Comparison of ENCODE assay signal across 15 cellular contexts in genomic region chr11:112029460-112029859, GRCh38. TPM values are rescaled to one million over a fixed set of nuclear protein-coding genes. Genes with fewer than 3 reads are reported as not detected.
A peak's percentile ranks its signal among the peaks of the same experiment; 100 is the strongest.
DNase-seq lines count a peak whose midpoint lies in the region; ATAC-seq and TF ChIP-seq lines count a peak whose summit lies in the region.
"Had no signal": no experiment of that assay in that cellular context is flagged by ENCODE, and none has a peak within 500 bp of the region (broad histone marks: within the 10 kb centered on the region; RNA-seq: fewer than 3 reads in every experiment).

No MANE protein-coding gene starts in this region.

- peak overlapping the region; percentile 51 for H3K27ac Mint-ChIP-seq in activated T-cell treated with anti-CD3 and anti-CD28 coated beads, Interleukin-2, amount 50 U/mL, for 24 hours
- H3K27ac Mint-ChIP-seq in endothelial cell (ENCODE audit: unreplicated experiment), result no peak overlapping the region
- H3K27ac Mint-ChIP-seq in stimulated activated effector memory CD8-positive, alpha-beta T cell treated with anti-CD3 and anti-CD28 coated beads, Interleukin-12 subunit alpha, Interleukin-12 subunit beta, amount 100 ng/mL, for 72 hours, result peak overlapping the region; percentile 47

- H3K9me3 ChIP-seq in cardiac muscle cell (ENCODE audit: low read depth) (no peaks in the 10 kb centered on the region), left ventricle myocardium inferior (replicated peaks) (no peaks in the 10 kb centered on the region), gastrocnemius medialis (no peaks in the 10 kb centered on the region)
- H3K9me3 ChIP-seq: BLaER1 had no signal

- intact Hi-C loops in left ventricle myocardium inferior (cut with micrococcal nuclease) (no loop called here), gastrocnemius medialis (cut with DNase I; ENCODE audit: low total_unique reads) (loop anchor here (5.0 kb wide), 1 partner anchor 58 kb away; the partner anchor contains the start of genes SDHD and TIMM8B)

- H3K9me3 Mint-ChIP-seq in activated T-cell treated with anti-CD3 and anti-CD28 coated beads, Interleukin-2, amount 50 U/mL, for 24 hours, result no peaks in the 10 kb centered on the region
- no peaks in the 10 kb centered on the region for H3K9me3 Mint-ChIP-seq in endothelial cell (ENCODE audit: unreplicated experiment)
- H3K9me3 Mint-ChIP-seq in stimulated activated effector memory CD8-positive, alpha-beta T cell treated with anti-CD3 and anti-CD28 coated beads, Interleukin-12 subunit alpha, Interleukin-12 subunit beta, amount 100 ng/mL, for 72 hours, result no peaks in the 10 kb centered on the region

- ATAC-seq in stimulated activated effector memory CD8-positive, alpha-beta T cell treated with anti-CD3 and anti-CD28 coated beads, Interleukin-12 subunit alpha, Interleukin-12 subunit beta, amount 100 ng/mL, for 72 hours, result no peak
- ATAC-seq in gastrocnemius medialis, result no peak
- ATAC-seq: HCT116 had no signal

- peaks cover 78% of the 10 kb centered on the region for H3K36me3 Mint-ChIP-seq in activated T-cell treated with anti-CD3 and anti-CD28 coated beads, Interleukin-2, amount 50 U/mL, for 24 hours (ENCODE audit: low read depth)
- H3K36me3 Mint-ChIP-seq in endothelial cell (ENCODE audit: low read depth, unreplicated experiment), result peaks cover 25% of the 10 kb centered on the region
- peaks cover 75% of the 10 kb centered on the region for H3K36me3 Mint-ChIP-seq in stimulated activated effector memory CD8-positive, alpha-beta T cell treated with anti-CD3 and anti-CD28 coated beads, Interleukin-12 subunit alpha, Interleukin-12 subunit beta, amount 100 ng/mL, for 72 hours

- no peaks in the 10 kb centered on the region for H3K4me1 ChIP-seq in cardiac muscle cell (ENCODE audit: low read depth)
- peaks cover 45% of the 10 kb centered on the region for H3K4me1 ChIP-seq in left ventricle myocardium inferior
- H3K4me1 ChIP-seq in gastrocnemius medialis, result peaks cover 13 to 14% of the 10 kb centered on the region in 2 donors

- in situ Hi-C loops in gastrocnemius medialis (cut with MboI; ENCODE audit: low sequenced_read_pairs in 4 of 4), result no loop called here

- no peaks in the 10 kb centered on the region for H3K27me3 ChIP-seq in cardiac muscle cell
- no peaks in the 10 kb centered on the region for H3K27me3 ChIP-seq in left ventricle myocardium inferior (ENCODE audit: low read depth)
- H3K27me3 ChIP-seq in gastrocnemius medialis, result no peaks in the 10 kb centered on the region
- H3K27me3 ChIP-seq: BLaER1 had no signal

- DNase-seq in activated T-cell treated with anti-CD3 and anti-CD28 coated beads, Interleukin-2, amount 50 U/mL, for 24 hours, result no peak
- DNase-seq in activated T-cell treated with anti-CD3 and anti-CD28 coated beads, Interleukin-2, amount 50 U/mL, for 1 hour, result no peak
- DNase-seq in cardiac muscle cell (ENCODE audit: low read depth in 1 of 2, low spot score in 1 of 2) (no peak), left ventricle myocardium inferior (no peak), endothelial cell (ENCODE audit: low spot score) (no peak), gastrocnemius medialis (no peak)
- no peak for DNase-seq in stimulated activated effector memory CD8-positive, alpha-beta T cell treated with anti-CD3 and anti-CD28 coated beads, Interleukin-12 subunit alpha, Interleukin-12 subunit beta, amount 100 ng/mL, for 72 hours (ENCODE audit: low spot score in 2 of 2)
- no peak for DNase-seq in stimulated activated CD8-positive, alpha-beta memory T cell treated with anti-CD3 and anti-CD28 coated beads, Interleukin-4, amount 100 ng/mL, for 48 hours
- DNase-seq: AML-193, DMS53, GM23248 had no signal

- TF ChIP-seq CTCF in cardiac muscle cell (IDR thresholded peaks at IDR 0.05; ENCODE audit: low read depth, low read length), result no peak
- TF ChIP-seq CTCF in left ventricle myocardium inferior (IDR thresholded peaks at IDR 0.05; ENCODE audit: borderline replicate concordance), result no peak
- no peak for TF ChIP-seq CTCF in endothelial cell (IDR thresholded peaks at IDR 0.05; ENCODE audit: unreplicated experiment)
- no peak for TF ChIP-seq CTCF in gastrocnemius medialis (IDR thresholded peaks at IDR 0.05 in 4 of 5, conservative IDR thresholded peaks at IDR 0.05 in 1 of 5)

- H3K4me3 Mint-ChIP-seq in activated T-cell treated with anti-CD3 and anti-CD28 coated beads, Interleukin-2, amount 50 U/mL, for 24 hours, result no peak overlapping the region
- peak overlapping the region; percentile 7 for H3K4me3 Mint-ChIP-seq in endothelial cell (ENCODE audit: unreplicated experiment)
- H3K4me3 Mint-ChIP-seq in stimulated activated effector memory CD8-positive, alpha-beta T cell treated with anti-CD3 and anti-CD28 coated beads, Interleukin-12 subunit alpha, Interleukin-12 subunit beta, amount 100 ng/mL, for 72 hours, result no peak overlapping the region

- peak overlapping the region; percentile 40 for H3K27ac ChIP-seq in cardiac muscle cell
- no peak overlapping the region for H3K27ac ChIP-seq in left ventricle myocardium inferior (replicated peaks)
- H3K27ac ChIP-seq in gastrocnemius medialis, result no peak overlapping the region
- H3K27ac ChIP-seq: 22Rv1, BLaER1, GM23248, HL-60 had no signal

- TF ChIP-seq POLR2A in gastrocnemius medialis (IDR thresholded peaks at IDR 0.05), result no peak

- peaks cover 26% of the 10 kb centered on the region for H3K4me1 Mint-ChIP-seq in activated T-cell treated with anti-CD3 and anti-CD28 coated beads, Interleukin-2, amount 50 U/mL, for 24 hours (ENCODE audit: low read depth)
- peaks cover 11% of the 10 kb centered on the region for H3K4me1 Mint-ChIP-seq in endothelial cell (ENCODE audit: unreplicated experiment)
- H3K4me1 Mint-ChIP-seq in stimulated activated effector memory CD8-positive, alpha-beta T cell treated with anti-CD3 and anti-CD28 coated beads, Interleukin-12 subunit alpha, Interleukin-12 subunit beta, amount 100 ng/mL, for 72 hours, result peaks cover 25% of the 10 kb centered on the region

- no peak overlapping the region for H3K4me3 ChIP-seq in cardiac muscle cell
- H3K4me3 ChIP-seq in left ventricle myocardium inferior, result no peak overlapping the region
- no peak overlapping the region for H3K4me3 ChIP-seq in gastrocnemius medialis
- H3K4me3 ChIP-seq: BLaER1, GM23248 had no signal

- no peaks in the 10 kb centered on the region for H3K27me3 Mint-ChIP-seq in activated T-cell treated with anti-CD3 and anti-CD28 coated beads, Interleukin-2, amount 50 U/mL, for 24 hours
- H3K27me3 Mint-ChIP-seq in endothelial cell (ENCODE audit: unreplicated experiment), result peaks cover 3% of the 10 kb centered on the region

- H3K36me3 ChIP-seq in cardiac muscle cell (peaks cover 55% of the 10 kb centered on the region), left ventricle myocardium inferior (peaks cover 67% of the 10 kb centered on the region), gastrocnemius medialis (peaks cover 0 to 56% of the 10 kb centered on the region in 2 donors)

RNA-seq across cellular contexts. Expression of gene DLAT, which starts 4.3 kb away (rescaled TPM):
- total RNA-seq in cardiac muscle cell (70.6 and 77.9 TPM in 2 replicates), left ventricle myocardium inferior (176 TPM), endothelial cell (ENCODE audit: unreplicated experiment) (28.2 TPM), gastrocnemius medialis (100 to 1,000 TPM in 1 of 4 donors, 10 to 100 TPM in 3; 60.1 to 117 (median 67.8) TPM)
- 94.7 and 110 TPM in 2 replicates for polyA plus RNA-seq in cardiac muscle cell

RNA-seq across cellular contexts. Expression of gene PIH1D2, which starts 44.4 kb away (rescaled TPM):
- total RNA-seq in cardiac muscle cell (1.3 and 2.4 TPM in 2 replicates), left ventricle myocardium inferior (2.2 TPM), endothelial cell (ENCODE audit: unreplicated experiment) (2.5 TPM), gastrocnemius medialis (1 to 10 TPM in 2 of 4 donors, under 1 TPM in 2; 0.42 to 1.6 (median 0.92) TPM)
- polyA plus RNA-seq in cardiac muscle cell, result 0.36 and 5.9 TPM in 2 replicates

RNA-seq across cellular contexts. Expression of gene NKAPD1, which starts 44.6 kb away (rescaled TPM):
- total RNA-seq in cardiac muscle cell (15.0 and 19.6 TPM in 2 replicates), left ventricle myocardium inferior (7.6 TPM), endothelial cell (ENCODE audit: unreplicated experiment) (21.8 TPM), gastrocnemius medialis (10 to 100 TPM in 2 of 4 donors, 1 to 10 TPM in 2; 4.0 to 10.5 (median 9.0) TPM)
- polyA plus RNA-seq in cardiac muscle cell, result 12.8 and 16.2 TPM in 2 replicates

RNA-seq across cellular contexts. Expression of gene TIMM8B, which starts 57.1 kb away (rescaled TPM):
- total RNA-seq in cardiac muscle cell (46.7 and 97.1 TPM in 2 replicates), left ventricle myocardium inferior (189 TPM), endothelial cell (ENCODE audit: unreplicated experiment) (49.6 TPM), gastrocnemius medialis (10 to 100 TPM; 60.3 to 93.2 (median 69.4) TPM)
- 149 and 204 TPM in 2 replicates for polyA plus RNA-seq in cardiac muscle cell

RNA-seq across cellular contexts. Expression of gene SDHD, which starts 57.2 kb away (rescaled TPM):
- total RNA-seq in cardiac muscle cell, result 52.1 and 70.7 TPM in 2 replicates
- polyA plus RNA-seq in cardiac muscle cell, result 176 and 184 TPM in 2 replicates
- 290 TPM for total RNA-seq in left ventricle myocardium inferior
- 43.0 TPM for total RNA-seq in endothelial cell (ENCODE audit: unreplicated experiment)
- total RNA-seq in gastrocnemius medialis, result 100 to 1,000 TPM; 170 to 261 (median 202) TPM
